In genomic region chr3:110391640-110392395, GRCh38 we compare ENCODE assay signal across 26 cellular contexts.
A peak's percentile ranks its signal among the peaks of the same experiment; 100 is the strongest.
DNase-seq lines count a peak whose midpoint lies in the region; ATAC-seq, FAIRE-seq and TF ChIP-seq lines count a peak whose summit lies in the region.
"Had no signal": no experiment of that assay in that cellular context is flagged by ENCODE, and none has a peak within 500 bp of the region (broad histone marks: within the 10 kb centered on the region; RNA-seq: fewer than 3 reads in every experiment).

No MANE protein-coding gene starts in this region.

- H3K27me3 ChIP-seq in SJSA1 (replicated peaks) (no peaks in the 10 kb centered on the region), neural progenitor cell (no peaks in the 10 kb centered on the region)
- H3K27me3 ChIP-seq: heart right ventricle, sigmoid colon had no signal

- DNase-seq in H54 (ENCODE audit: insufficient read length, low spot score) (no peak), SJSA1 (ENCODE audit: low read depth in 1 of 2, low spot score in 2 of 2) (peak in 1 of 2 experiments; percentile 39), epithelial cell of esophagus (ENCODE audit: low read depth) (peak; percentile 54), neural progenitor cell (ENCODE audit: low spot score) (no peak), OCI-M1 (lab: John Stamatoyannopoulos, UW) (no peak), DMS 273 treated with DMSO at 0.1 percent for 48 hours (lab: John Stamatoyannopoulos, UW) (no peak)
- no peak for DNase-seq in activated CD4-positive, alpha-beta T cell treated with anti-CD3 and anti-CD28 coated beads for 36 hours
- DNase-seq: activated effector memory CD4-positive, alpha-beta T cell treated with Interleukin-2 at 50 U/mL for 16 hours; activated naive CD8-positive, alpha-beta T cell treated with anti-CD3 and anti-CD28 coated beads for 36 hours; activated T-cell treated with anti-CD3 and anti-CD28 coated beads for 4 hours; aorta; cerebellar nuclear complex; heart right ventricle; KG1; naive B cell; NCI-H1417 treated with DMSO at 0.1 percent for 48 hours; NCI-H2081; NCI-H345; nucleus accumbens; psoas muscle; sigmoid colon; stimulated activated naive CD4-positive, alpha-beta T cell treated with Interleukin-2 at 50 U/mL for 16 hours; T-helper 2 cell had no signal

- H3K36me3 ChIP-seq in SJSA1 (no peaks in the 10 kb centered on the region), neural progenitor cell (no peaks in the 10 kb centered on the region)
- H3K36me3 ChIP-seq: heart right ventricle, sigmoid colon had no signal

- peak overlapping the region; percentile 74 for H2AFZ ChIP-seq in neural progenitor cell (replicated peaks)

- H3K9ac ChIP-seq in neural progenitor cell, result no peak overlapping the region

- H3K79me2 ChIP-seq in neural progenitor cell (ENCODE audit: low read depth), result no peaks in the 10 kb centered on the region

- peak overlapping the region; percentile 56 for H3K27ac ChIP-seq in SJSA1
- H3K27ac ChIP-seq in neural progenitor cell, result no peak overlapping the region
- H3K27ac ChIP-seq: heart right ventricle, psoas muscle, sigmoid colon had no signal

- no peaks in the 10 kb centered on the region for H4K20me1 ChIP-seq in neural progenitor cell (ENCODE audit: low read depth)

- H3F3A ChIP-seq in neural progenitor cell (ENCODE audit: low read depth), result no peaks in the 10 kb centered on the region

- H3K4me2 ChIP-seq in neural progenitor cell, result no peak overlapping the region

- H3K9me3 Mint-ChIP-seq in neural progenitor cell, result peaks cover 3% of the 10 kb centered on the region
- no peaks in the 10 kb centered on the region for H3K9me3 Mint-ChIP-seq in activated CD4-positive, alpha-beta T cell treated with anti-CD3 and anti-CD28 coated beads for 36 hours (ENCODE audit: low read depth)
- H3K9me3 Mint-ChIP-seq: activated naive CD8-positive, alpha-beta T cell treated with anti-CD3 and anti-CD28 coated beads for 36 hours had no signal

- POLR2A ChIA-PET in activated CD4-positive, alpha-beta T cell treated with anti-CD3 and anti-CD28 coated beads for 36 hours (lab: Charles Lee), result no interaction called here

- no peak overlapping the region for H3K4me3 ChIP-seq in SJSA1
- no peak overlapping the region for H3K4me3 ChIP-seq in epithelial cell of esophagus (ENCODE audit: low read length)
- no peak overlapping the region for H3K4me3 ChIP-seq in neural progenitor cell
- H3K4me3 ChIP-seq: heart right ventricle, psoas muscle, sigmoid colon had no signal

- H3K27ac Mint-ChIP-seq in neural progenitor cell, result no peak overlapping the region
- H3K27ac Mint-ChIP-seq in activated CD4-positive, alpha-beta T cell treated with anti-CD3 and anti-CD28 coated beads for 36 hours, result no peak overlapping the region
- H3K27ac Mint-ChIP-seq: activated naive CD8-positive, alpha-beta T cell treated with anti-CD3 and anti-CD28 coated beads for 36 hours; CD14-positive monocyte; naive B cell had no signal

- H3K4me1 ChIP-seq in SJSA1 (replicated peaks) (peaks cover 10% of the 10 kb centered on the region), neural progenitor cell (no peaks in the 10 kb centered on the region)
- H3K4me1 ChIP-seq: heart right ventricle, psoas muscle, sigmoid colon had no signal

- TF ChIP-seq POLR2A in H54 (IDR thresholded peaks at IDR 0.05; ENCODE audit: low read depth, low read length), result no peak

- no peaks in the 10 kb centered on the region for H3K9me3 ChIP-seq in SJSA1 (replicated peaks)
- H3K9me3 ChIP-seq in neural progenitor cell (ENCODE audit: low read depth), result no peaks in the 10 kb centered on the region
- H3K9me3 ChIP-seq: heart right ventricle, psoas muscle, sigmoid colon had no signal

- intact Hi-C loops in activated CD4-positive, alpha-beta T cell treated with anti-CD3 and anti-CD28 coated beads for 36 hours (cut with DNase I, micrococcal nuclease), result no loop called here

- H3K36me3 Mint-ChIP-seq in neural progenitor cell, result no peaks in the 10 kb centered on the region
- H3K36me3 Mint-ChIP-seq in activated CD4-positive, alpha-beta T cell treated with anti-CD3 and anti-CD28 coated beads for 36 hours (ENCODE audit: low read depth), result no peaks in the 10 kb centered on the region
- H3K36me3 Mint-ChIP-seq: activated naive CD8-positive, alpha-beta T cell treated with anti-CD3 and anti-CD28 coated beads for 36 hours; CD14-positive monocyte; naive B cell had no signal

- H3K27me3 Mint-ChIP-seq in neural progenitor cell (ENCODE audit: insufficient read depth, low read depth), result peaks cover under 1% of the 10 kb centered on the region
- no peaks in the 10 kb centered on the region for H3K27me3 Mint-ChIP-seq in activated CD4-positive, alpha-beta T cell treated with anti-CD3 and anti-CD28 coated beads for 36 hours
- H3K27me3 Mint-ChIP-seq: activated naive CD8-positive, alpha-beta T cell treated with anti-CD3 and anti-CD28 coated beads for 36 hours; naive B cell had no signal

- TF ChIP-seq CTCF in epithelial cell of esophagus (IDR thresholded peaks at IDR 0.05; ENCODE audit: insufficient read depth, low read depth, low read length, missing control alignments) (no peak), neural progenitor cell (IDR thresholded peaks at IDR 0.05) (no peak)

- CTCF ChIA-PET in activated CD4-positive, alpha-beta T cell treated with anti-CD3 and anti-CD28 coated beads for 36 hours (lab: Charles Lee), result interaction anchor here (0.5 kb wide), 1 partner anchor 739 kb away, joined by 3 read pairs; no protein-coding TSS in a partner anchor

- no peak for ATAC-seq in HG02610 (IDR thresholded peaks at IDR 0.05; ENCODE audit: unreplicated experiment)
- no peak for ATAC-seq in activated CD4-positive, alpha-beta T cell treated with anti-CD3 and anti-CD28 coated beads for 36 hours
- ATAC-seq: heart right ventricle, psoas muscle had no signal

- peak; percentile 15 for FAIRE-seq in H54 (lab: Jason Lieb, UNC)
- FAIRE-seq: G401.6 had no signal

- H3K4me3 Mint-ChIP-seq in neural progenitor cell, result no peak overlapping the region
- H3K4me3 Mint-ChIP-seq in activated CD4-positive, alpha-beta T cell treated with anti-CD3 and anti-CD28 coated beads for 36 hours, result no peak overlapping the region
- H3K4me3 Mint-ChIP-seq: activated naive CD8-positive, alpha-beta T cell treated with anti-CD3 and anti-CD28 coated beads for 36 hours; CD14-positive monocyte; naive B cell had no signal

- peaks cover 14% of the 10 kb centered on the region for H3K4me1 Mint-ChIP-seq in neural progenitor cell
- no peaks in the 10 kb centered on the region for H3K4me1 Mint-ChIP-seq in activated CD4-positive, alpha-beta T cell treated with anti-CD3 and anti-CD28 coated beads for 36 hours
- H3K4me1 Mint-ChIP-seq: CD14-positive monocyte, naive B cell had no signal
